8 cellular contexts compared by ENCODE assay signal in genomic region chr19:13117176-13117771, GRCh38. TPM values are rescaled to one million over a fixed set of nuclear protein-coding genes. Genes with fewer than 3 reads are reported as not detected.
A peak's percentile ranks its signal among the peaks of the same experiment; 100 is the strongest.
DNase-seq lines count a peak whose midpoint lies in the region; ATAC-seq, FAIRE-seq and TF ChIP-seq lines count a peak whose summit lies in the region.

No MANE protein-coding gene starts in this region.

- H3K36me3 Mint-ChIP-seq in activated naive CD8-positive, alpha-beta T cell: peaks cover 2% of the 10 kb centered on the region

- H3K27ac Mint-ChIP-seq in activated naive CD8-positive, alpha-beta T cell: peak overlapping the region; percentile 98

- H3K9me3 ChIP-seq in A549 (no peaks in the 10 kb centered on the region), HEK293 (ENCODE audit: control insufficient read depth, insufficient read depth, low read depth, low read length) (no peaks in the 10 kb centered on the region), iPS-20b (ENCODE audit: insufficient read depth, low read depth, low read length) (no peaks in the 10 kb centered on the region), stomach smooth muscle (ENCODE audit: control insufficient read depth in 2 of 2, low read length in 2 of 2) (no peaks in the 10 kb centered on the region)

- H3K4me1 ChIP-seq in A549: peaks cover 25% of the 10 kb centered on the region
- peaks cover 7% of the 10 kb centered on the region for H3K4me1 ChIP-seq in HEK293 (ENCODE audit: control insufficient read depth, insufficient read depth, low read length)
- H3K4me1 ChIP-seq in iPS-20b (ENCODE audit: insufficient read depth, low read length): peaks cover 18% of the 10 kb centered on the region
- H3K4me1 ChIP-seq in stomach smooth muscle (ENCODE audit: control insufficient read depth, insufficient read depth, low read length): peaks cover 41% of the 10 kb centered on the region

- H3K9me3 Mint-ChIP-seq in activated naive CD8-positive, alpha-beta T cell (ENCODE audit: low read depth): no peaks in the 10 kb centered on the region

- H3K27ac ChIP-seq in A549 (peak overlapping the region; percentile 79 to 99), HEK293 (ENCODE audit: extremely low read depth, low read depth, low read length) (no peak overlapping the region), iPS-20b (ENCODE audit: low read length) (no peak overlapping the region), stomach smooth muscle (ENCODE audit: low read length) (peak overlapping the region; percentile 69)

- peak overlapping the region; percentile 98 for H3K4me3 Mint-ChIP-seq in activated naive CD8-positive, alpha-beta T cell

- no peak for FAIRE-seq in A549 (lab: Jason Lieb, UNC)

- no peaks in the 10 kb centered on the region for H3K27me3 Mint-ChIP-seq in activated naive CD8-positive, alpha-beta T cell

- H3K36me3 ChIP-seq in HEK293 (ENCODE audit: control insufficient read depth in 2 of 2, insufficient read depth in 1 of 2, low read length in 2 of 2) (peaks cover 14 to 54% of the 10 kb centered on the region in 2 experiments; a peak in 2 of 3 replicates), iPS-20b (ENCODE audit: insufficient read depth, low read depth, low read length) (peaks cover 47% of the 10 kb centered on the region), stomach smooth muscle (ENCODE audit: control insufficient read depth in 2 of 2, insufficient read depth in 2 of 2, low read length in 2 of 2) (peaks cover 4 to 7% of the 10 kb centered on the region in 2 donors)

- POLR2A ChIA-PET in A549 (lab: Yijun Ruan, JAX) (interaction anchor here (1.0 to 1.3 kb wide), 2 partner anchors 35 to 53 kb away, joined by 4 to 12 read pairs; no protein-coding TSS in a partner anchor), HEK293 (lab: Yijun Ruan, JAX) (interaction anchor here (0.7 to 4.0 kb wide), 7 partner anchors 9 to 152 kb away, joined by 3 to 48 read pairs (median 4); no protein-coding TSS in a partner anchor)

- H3K27me3 ChIP-seq in iPS-20b (ENCODE audit: insufficient read depth, low read length) (no peaks in the 10 kb centered on the region), stomach smooth muscle (ENCODE audit: control insufficient read depth in 1 of 2, insufficient read depth in 2 of 2, low read length in 2 of 2) (no peaks in the 10 kb centered on the region)

- TF ChIP-seq EP300 in A549 (IDR thresholded peaks at IDR 0.05): no peak

- no peak for TF ChIP-seq CTCF in A549 (IDR thresholded peaks at IDR 0.05)
- TF ChIP-seq CTCF in HEK293 (tag by site-specific recombination; IDR thresholded peaks at IDR 0.05): no peak

- H3K4me3 ChIP-seq in A549 (peak overlapping the region; percentile 100), HEK293 (ENCODE audit: low read depth, low read length) (peak overlapping the region; percentile 81), iPS-20b (ENCODE audit: low read length) (peak overlapping the region; percentile 95), stomach smooth muscle (ENCODE audit: low read length in 2 of 2) (peak overlapping the region; percentile 98 to 99)

- TF ChIP-seq RAD21 in A549 (conservative IDR thresholded peaks at IDR 0.05 in 1 of 2, IDR thresholded peaks at IDR 0.05 in 1 of 2): no peak

- H3K4me1 Mint-ChIP-seq in activated naive CD8-positive, alpha-beta T cell (ENCODE audit: low read depth): peaks cover 47% of the 10 kb centered on the region

- peak overlapping the region; percentile 76 for H3K4me2 ChIP-seq in A549

- peak; percentile 11 to 39; a peak in 4 of 6 replicates for ATAC-seq in A549

- DNase-seq in A549 (ENCODE audit: low read depth in 1 of 2, low spot score in 1 of 2) (no peak), NCI-H510A treated with DMSO at 0.1 percent for 48 hours (lab: John Stamatoyannopoulos, UW) (no peak), SKM-1 treated with dmso at 0.1 percent for 144 hours (lab: John Stamatoyannopoulos, UW; ENCODE audit: unreplicated experiment) (no peak), NCI-H345 (lab: John Stamatoyannopoulos, UW) (no peak)

- no peak for TF ChIP-seq POLR2A in A549 (IDR thresholded peaks at IDR 0.05; ENCODE audit: low read length)

- CTCF ChIA-PET in A549 (lab: Yijun Ruan, JAX): interaction anchor here (1.2 to 1.8 kb wide), 4 partner anchors 14 to 152 kb away, joined by 4 to 5 read pairs (median 4); no protein-coding TSS in a partner anchor
- CTCF ChIA-PET in HEK293 (lab: Yijun Ruan, JAX): interaction anchor here (0.6 to 2.3 kb wide), 5 partner anchors 38 to 358 kb away, joined by 3 to 13 read pairs (median 4); no protein-coding TSS in a partner anchor

- WGBS in A549 (ENCODE audit: missing lambda C conversion rate): 6% methylated on average over 18 of the region's 20 CpGs

- H3K9ac ChIP-seq in iPS-20b (ENCODE audit: low read depth, low read length) (peak overlapping the region; percentile 94; the same call in 1 of the 2 replicates), stomach smooth muscle (ENCODE audit: low read length in 2 of 2) (peak overlapping the region; percentile 90 to 92)

TF ChIP-seq in A549, 52 proteins besides CTCF, POLR2A, EP300 and RAD21:
- TF ChIP-seq CHD2 (IDR thresholded peaks at IDR 0.05; ENCODE audit: low read length, partially characterized antibody) (no peak), MAZ (IDR thresholded peaks at IDR 0.05; ENCODE audit: borderline replicate concordance, low read depth, low read length) (no peak), FOSB (CRISPR knock-in tag; IDR thresholded peaks at IDR 0.05) (no peak), CBX8 (IDR thresholded peaks at IDR 0.05) (no peak), CHD4 (IDR thresholded peaks at IDR 0.05; ENCODE audit: borderline replicate concordance) (peak; percentile 8; the same call in 1 of the 2 replicates)

TF ChIP-seq in HEK293, 187 proteins besides CTCF, POLR2A, EP300 and RAD21:
- TF ChIP-seq ZNF112 (tag by site-specific recombination; IDR thresholded peaks at IDR 0.05) (no peak), BCL6B (tag by site-specific recombination; IDR thresholded peaks at IDR 0.05) (0 out of 2 replicates have a peak, but pooled peaks have one; percentile 31)

RNA-seq across cellular contexts. Expression of gene TRMT1, which starts 0.7 kb away (rescaled TPM):
- polyA plus RNA-seq in A549 (2011; rRNA removed) (16.3 and 18.2 TPM in 2 replicates), A549 (2017; fragmentation: RNase III; extraction: RNeasy Plus Mini Kit Qiagen cat#74134 plus additional on column Dnase treatment) (29.8 to 40.2 TPM (median 35.2 TPM) in 3 replicates)
- 57.5 and 67.4 TPM in 2 replicates for polyA plus RNA-seq in A549 (2012; cell fraction: cytosol; rRNA removed)
- 388 and 458 TPM in 2 replicates for polyA plus RNA-seq in A549 (2012; cell fraction: nucleus; rRNA removed)
- 16.9 and 24.9 TPM in 2 replicates for polyA minus RNA-seq in A549 (2011; rRNA and poly(A)+ RNA removed)

RNA-seq across cellular contexts. Expression of gene NACC1, which starts 0.8 kb away (rescaled TPM):
- polyA plus RNA-seq in A549 (2011; rRNA removed) (26.1 and 30.0 TPM in 2 replicates), A549 (2017; fragmentation: RNase III; extraction: RNeasy Plus Mini Kit Qiagen cat#74134 plus additional on column Dnase treatment) (32.4 to 39.8 TPM (median 37.9 TPM) in 3 replicates)
- 117 and 155 TPM in 2 replicates for polyA plus RNA-seq in A549 (2012; cell fraction: cytosol; rRNA removed)
- polyA plus RNA-seq in A549 (2012; cell fraction: nucleus; rRNA removed): 158 and 206 TPM in 2 replicates
- polyA minus RNA-seq in A549 (2011; rRNA and poly(A)+ RNA removed): 20.0 and 30.9 TPM in 2 replicates

RNA-seq across cellular contexts. Expression of gene LYL1, which starts 14.6 kb away (rescaled TPM):
- polyA plus RNA-seq in A549 (2011; rRNA removed) (0.08 and 0.26 TPM in 2 replicates), A549 (2017; fragmentation: RNase III; extraction: RNeasy Plus Mini Kit Qiagen cat#74134 plus additional on column Dnase treatment) (0.30 to 0.82 TPM (median 0.39 TPM) in 3 replicates)
- 0.50 and 0.82 TPM in 2 replicates for polyA plus RNA-seq in A549 (2012; cell fraction: cytosol; rRNA removed)
- polyA plus RNA-seq in A549 (2012; cell fraction: nucleus; rRNA removed): 0.66 and 1.2 TPM in 2 replicates
- 0.15 and 0.21 TPM in 2 replicates for polyA minus RNA-seq in A549 (2011; rRNA and poly(A)+ RNA removed)

RNA-seq across cellular contexts. Expression of gene STX10, which starts 32.9 kb away (rescaled TPM):
- polyA plus RNA-seq in A549 (2011; rRNA removed) (39.1 and 41.5 TPM in 2 replicates), A549 (2017; fragmentation: RNase III; extraction: RNeasy Plus Mini Kit Qiagen cat#74134 plus additional on column Dnase treatment) (56.1 to 63.6 TPM (median 61.2 TPM) in 3 replicates)
- polyA plus RNA-seq in A549 (2012; cell fraction: cytosol; rRNA removed): 83.3 and 89.9 TPM in 2 replicates
- 115 and 121 TPM in 2 replicates for polyA plus RNA-seq in A549 (2012; cell fraction: nucleus; rRNA removed)
- 26.2 and 39.5 TPM in 2 replicates for polyA minus RNA-seq in A549 (2011; rRNA and poly(A)+ RNA removed)

RNA-seq across cellular contexts. Expression of gene IER2, which starts 32.9 kb away (rescaled TPM):
- polyA plus RNA-seq in A549 (2011; rRNA removed) (52.5 and 75.7 TPM in 2 replicates), A549 (2017; fragmentation: RNase III; extraction: RNeasy Plus Mini Kit Qiagen cat#74134 plus additional on column Dnase treatment) (35.9 to 39.9 TPM (median 36.7 TPM) in 3 replicates)
- polyA plus RNA-seq in A549 (2012; cell fraction: cytosol; rRNA removed): 137 and 174 TPM in 2 replicates
- polyA plus RNA-seq in A549 (2012; cell fraction: nucleus; rRNA removed): 300 and 360 TPM in 2 replicates
- 16.9 and 26.4 TPM in 2 replicates for polyA minus RNA-seq in A549 (2011; rRNA and poly(A)+ RNA removed)

Comparison
In these comparisons a context has a peak if more than half of its experiments do, and no peak if none do; other contexts are left out.
1. H3K27ac ChIP-seq: peak in A549 (2 of 2) and stomach smooth muscle (single experiment); none in HEK293 (single experiment) and iPS-20b (single experiment).
2. Peak in every context shown above with its lines, with median percentiles within 50 percentile points of each other: H3K4me3 ChIP-seq.